ENCODE assay signal across 1 cellular context in the genomic region with DNA sequence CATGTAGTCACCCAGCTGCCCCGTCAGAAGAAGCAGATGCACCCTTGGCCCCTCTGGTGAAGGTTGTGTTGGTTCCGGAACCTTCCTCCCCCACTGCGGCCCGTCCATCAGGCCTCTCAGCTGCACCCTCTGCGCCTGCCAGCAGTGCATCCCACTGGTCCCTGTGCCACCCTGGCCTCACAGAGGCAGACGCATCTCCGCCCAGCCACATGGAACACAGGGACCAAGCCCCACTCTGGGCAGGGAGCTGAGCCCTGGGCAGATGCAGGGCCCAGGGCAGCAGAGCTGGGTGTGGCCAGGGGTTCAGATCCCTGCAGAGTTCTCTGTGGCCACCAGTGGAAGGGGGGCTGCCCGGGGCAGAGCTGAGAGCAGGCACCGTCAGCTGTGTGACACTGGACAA.
TF ChIP-seq lines count a peak whose summit lies in the region.

No MANE protein-coding gene starts in this region.

TF ChIP-seq in HepG2, 621 proteins besides CTCF, POLR2A, EP300 and RAD21:
- no peak for TF ChIP-seq ZNF788 (CRISPR knock-in tag; IDR thresholded peaks at IDR 0.05; ENCODE audit: borderline replicate concordance)
- TF ChIP-seq, protein P1, sequence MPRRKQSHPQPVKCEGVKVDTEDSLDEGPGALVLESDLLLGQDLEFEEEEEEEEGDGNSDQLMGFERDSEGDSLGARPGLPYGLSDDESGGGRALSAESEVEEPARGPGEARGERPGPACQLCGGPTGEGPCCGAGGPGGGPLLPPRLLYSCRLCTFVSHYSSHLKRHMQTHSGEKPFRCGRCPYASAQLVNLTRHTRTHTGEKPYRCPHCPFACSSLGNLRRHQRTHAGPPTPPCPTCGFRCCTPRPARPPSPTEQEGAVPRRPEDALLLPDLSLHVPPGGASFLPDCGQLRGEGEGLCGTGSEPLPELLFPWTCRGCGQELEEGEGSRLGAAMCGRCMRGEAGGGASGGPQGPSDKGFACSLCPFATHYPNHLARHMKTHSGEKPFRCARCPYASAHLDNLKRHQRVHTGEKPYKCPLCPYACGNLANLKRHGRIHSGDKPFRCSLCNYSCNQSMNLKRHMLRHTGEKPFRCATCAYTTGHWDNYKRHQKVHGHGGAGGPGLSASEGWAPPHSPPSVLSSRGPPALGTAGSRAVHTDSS (CRISPR knock-in tag; conservative IDR thresholded peaks at IDR 0.05): no peak
- TF ChIP-seq AGO2 (optimal IDR thresholded peaks at IDR 0.05; ENCODE audit: low read depth, low read length): peak; percentile 61
